24 cellular contexts compared by ENCODE assay signal in genomic region chr20:34260208-34260942, GRCh38. TPM values are rescaled to one million over a fixed set of nuclear protein-coding genes. Genes with fewer than 3 reads are reported as not detected.
DNase-seq lines count a peak whose midpoint lies in the region; ATAC-seq, FAIRE-seq and TF ChIP-seq lines count a peak whose summit lies in the region.
"Had no signal": no experiment of that assay in that cellular context is flagged by ENCODE, and none has a peak within 500 bp of the region (broad histone marks: within the 10 kb centered on the region; RNA-seq: fewer than 3 reads in every experiment).

No MANE protein-coding gene starts in this region.

- H3K27ac Mint-ChIP-seq in dendritic cell treated with granulocyte-macrophage colony-stimulating factor and Interleukin-4, amounts not matched to agents 40 ng/mL and 50 ng/mL, for 4 days, result peak overlapping the region; percentile 1
- H3K27ac Mint-ChIP-seq: CD4-positive, alpha-beta T cell had no signal

- H3K9me3 Mint-ChIP-seq in dendritic cell treated with granulocyte-macrophage colony-stimulating factor and Interleukin-4, amounts not matched to agents 40 ng/mL and 50 ng/mL, for 4 days, result no peaks in the 10 kb centered on the region
- H3K9me3 Mint-ChIP-seq: CD4-positive, alpha-beta T cell had no signal

- H3K36me3 Mint-ChIP-seq in dendritic cell treated with granulocyte-macrophage colony-stimulating factor and Interleukin-4, amounts not matched to agents 40 ng/mL and 50 ng/mL, for 4 days (ENCODE audit: low read depth), result no peaks in the 10 kb centered on the region

- H3K27me3 Mint-ChIP-seq in dendritic cell treated with granulocyte-macrophage colony-stimulating factor and Interleukin-4, amounts not matched to agents 40 ng/mL and 50 ng/mL, for 4 days, result no peaks in the 10 kb centered on the region
- H3K27me3 Mint-ChIP-seq: CD4-positive, alpha-beta T cell had no signal

- 95% methylated on average over 5 of the region's 5 CpGs for WGBS in HepG2 (ENCODE audit: low lambda C conversion rate)
- WGBS in right lobe of liver (ENCODE audit: insufficient coverage, low coverage, low lambda C conversion rate, missing lambda C conversion rate), result 85% methylated on average over 4 of the region's 5 CpGs

- no peak overlapping the region for H3K9ac ChIP-seq in HepG2 (ENCODE audit: insufficient read depth, low read depth, low read length)
- H3K9ac ChIP-seq: GM23248 had no signal

- H3K4me3 ChIP-seq in HepG2 (replicated peaks in 1 of 3; ENCODE audit: insufficient read depth in 1 of 3, low read depth in 2 of 3, low read length in 3 of 3) (no peak overlapping the region), right lobe of liver (no peak overlapping the region)
- H3K4me3 ChIP-seq: GM23248, Peyer's patch had no signal

- no peaks in the 10 kb centered on the region for H4K20me1 ChIP-seq in HepG2 (ENCODE audit: insufficient read depth, low read length)

- POLR2A ChIA-PET in HepG2 (lab: Yijun Ruan, JAX) (interaction anchor here (0.5 kb wide), 1 partner anchor 10 kb away, joined by 3 read pairs; no protein-coding TSS in a partner anchor), RWPE1 (lab: Yijun Ruan, JAX; ENCODE audit: low non-redundant PET) (no interaction called here)

- TF ChIP-seq EP300 in HepG2 (IDR thresholded peaks at IDR 0.05; ENCODE audit: low read depth in 2 of 2, low read length in 2 of 2) (no peak), HepG2 (CRISPR knock-in tag; IDR thresholded peaks at IDR 0.05; ENCODE audit: borderline replicate concordance) (no peak)

- in situ Hi-C loops in HepG2 (cut with HindIII; ENCODE audit: extremely low pct_ligation_motif_present, low pct_unique_long_range_greater_than_20kb), result no loop called here

- no peak for FAIRE-seq in HepG2 (lab: Jason Lieb, UNC)

- H3K4me2 ChIP-seq in HepG2 (ENCODE audit: low read depth, low read length), result no peak overlapping the region

- intact Hi-C loops in HepG2 (cut with micrococcal nuclease; ENCODE audit: unreplicated experiment), result no loop called here
- intact Hi-C loops in right lobe of liver (cut with DNase I), result no loop called here
- intact Hi-C loops in dendritic cell treated with granulocyte-macrophage colony-stimulating factor and Interleukin-4, amounts not matched to agents 40 ng/mL and 50 ng/mL, for 4 days (cut with micrococcal nuclease), result no loop called here

- DNase-seq in HepG2 (ENCODE audit: low spot score) (no peak), right lobe of liver (no peak), mesenteric fat pad (ENCODE audit: low spot score) (peak; percentile 74), RWPE1 (ENCODE audit: low spot score) (no peak), DMS53 treated with DMSO at 0.1 percent for 48 hours (lab: John Stamatoyannopoulos, UW; ENCODE audit: unreplicated experiment) (no peak), SK-N-DZ (ENCODE audit: low spot score) (no peak)
- no peak for DNase-seq in activated CD4-positive, alpha-beta T cell treated with anti-CD3 and anti-CD28 coated beads, Interleukin-2, amount 50 U/mL, for 1 hour
- DNase-seq: 8988T; CD4-positive, alpha-beta T cell; GDM1; GM23248; KBM-7; NCI-H1105; NCI-H1694; NCI-H2081 treated with DMSO at 0.1 percent for 48 hours; NCI-H510A; NCI-H748 treated with DMSO at 0.1 percent for 48 hours; NK-92 treated with Interleukin-12 subunit alpha and Interleukin-12 subunit beta, amount 100 ng/mL, for 24 hours; Peyer's patch; Right ventricle myocardium superior had no signal

- no TSS peak for BruUV-seq in HepG2 (replicated peaks; lab: Mats Ljungman, UMichigan)

- ATAC-seq in HepG2 (no peak), right lobe of liver (no peak)

- no peak overlapping the region for H3K4me3 Mint-ChIP-seq in dendritic cell treated with granulocyte-macrophage colony-stimulating factor and Interleukin-4, amounts not matched to agents 40 ng/mL and 50 ng/mL, for 4 days
- H3K4me3 Mint-ChIP-seq: CD4-positive, alpha-beta T cell had no signal

- H3K79me2 ChIP-seq in HepG2 (ENCODE audit: insufficient read depth, low read length), result no peaks in the 10 kb centered on the region

- TF ChIP-seq POLR2A in HepG2 (IDR thresholded peaks at IDR 0.05; ENCODE audit: insufficient read depth in 1 of 2, low read depth in 2 of 2, low read length in 2 of 2) (no peak), right lobe of liver (IDR thresholded peaks at IDR 0.05) (no peak)

- no peaks in the 10 kb centered on the region for H3K36me3 ChIP-seq in HepG2 (replicated peaks in 1 of 2; ENCODE audit: control insufficient read depth in 1 of 2, insufficient read depth in 2 of 2, low read length in 2 of 2)
- no peaks in the 10 kb centered on the region for H3K36me3 ChIP-seq in right lobe of liver
- H3K36me3 ChIP-seq: Peyer's patch had no signal

- H2AFZ ChIP-seq in HepG2 (ENCODE audit: low read length), result no peak overlapping the region
- H2AFZ ChIP-seq: GM23248 had no signal

- CTCF ChIA-PET in HepG2 (lab: Yijun Ruan, JAX; ENCODE audit: low intra/inter-chr PET ratio, low total read pairs) (no interaction called here), RWPE1 (lab: Yijun Ruan, JAX) (interaction anchor here (0.6 kb wide), 1 partner anchor 39 kb away, joined by 3 read pairs; no protein-coding TSS in a partner anchor)

- no peak overlapping the region for H3K27ac ChIP-seq in HepG2 (ENCODE audit: extremely low read length, insufficient read depth, low read length)
- no peak overlapping the region for H3K27ac ChIP-seq in right lobe of liver
- H3K27ac ChIP-seq in RWPE1, result no peak overlapping the region
- H3K27ac ChIP-seq: GM23248, Peyer's patch had no signal

- peaks cover 25% of the 10 kb centered on the region for H3K4me1 Mint-ChIP-seq in dendritic cell treated with granulocyte-macrophage colony-stimulating factor and Interleukin-4, amounts not matched to agents 40 ng/mL and 50 ng/mL, for 4 days (ENCODE audit: low read depth)

- H3K4me1 ChIP-seq in HepG2 (ENCODE audit: insufficient read depth, low read length) (peaks cover 23% of the 10 kb centered on the region), right lobe of liver (peaks cover 0 to 16% (median 4%) of the 10 kb centered on the region in 4 donors)

- no peak for TF ChIP-seq CTCF in HepG2 (CRISPR knock-in tag; IDR thresholded peaks at IDR 0.05)
- TF ChIP-seq CTCF in right lobe of liver (IDR thresholded peaks at IDR 0.05), result no peak
- no peak for TF ChIP-seq CTCF in RWPE1 (conservative IDR thresholded peaks at IDR 0.05; ENCODE audit: low read depth)

- H3K27me3 ChIP-seq in HepG2 (ENCODE audit: control insufficient read depth in 1 of 2, insufficient read depth in 2 of 2, low read length in 2 of 2) (no peaks in the 10 kb centered on the region), right lobe of liver (no peaks in the 10 kb centered on the region)
- H3K27me3 ChIP-seq: Peyer's patch had no signal

- TF ChIP-seq RAD21 in HepG2 (CRISPR knock-in tag; IDR thresholded peaks at IDR 0.05), result no peak

- no peaks in the 10 kb centered on the region for H3K9me3 ChIP-seq in HepG2 (ENCODE audit: low read length)
- no peaks in the 10 kb centered on the region for H3K9me3 ChIP-seq in right lobe of liver
- H3K9me3 ChIP-seq: Caco-2, Peyer's patch had no signal

RNA-seq across cellular contexts. Expression of gene ASIP, which starts 19.2 kb away (rescaled TPM):
- not detected in 2 replicates for total RNA-seq in HepG2 (2016; rRNA removed; fragmentation: Illumina TruSeq; extraction: Trizol)
- not detected in 2 replicates for total RNA-seq in HepG2 (2016; cell fraction: cytosol; rRNA removed; fragmentation: Illumina TruSeq; extraction: Trizol; ENCODE audit: low read depth)
- total RNA-seq in HepG2 (2016; cell fraction: insoluble cytoplasmic fraction; rRNA removed; fragmentation: Illumina TruSeq; extraction: Trizol), result not detected in 2 replicates
- not detected in 2 replicates for total RNA-seq in HepG2 (2016; cell fraction: membrane; rRNA removed; fragmentation: Illumina TruSeq; extraction: Trizol)
- not detected in 2 replicates for total RNA-seq in HepG2 (2016; cell fraction: nucleus; rRNA removed; fragmentation: Illumina TruSeq; extraction: Trizol)
- polyA plus RNA-seq in HepG2 (2011; rRNA removed), result not detected in 2 replicates
- not detected in 2 replicates for polyA plus RNA-seq in HepG2 (2011; cell fraction: cytosol; rRNA removed)
- polyA plus RNA-seq in HepG2 (2011; cell fraction: nucleus; rRNA removed), result not detected in 2 replicates
- polyA plus RNA-seq in HepG2 (2012), result not detected in 2 replicates
- not detected in 2 replicates for polyA plus RNA-seq in HepG2 (2016; cell fraction: cytosol; fragmentation: Illumina TruSeq; extraction: Trizol; ENCODE audit: low read depth)
- polyA plus RNA-seq in HepG2 (2016; cell fraction: insoluble cytoplasmic fraction; fragmentation: Illumina TruSeq; extraction: Trizol; ENCODE audit: low read depth), result not detected in 2 replicates
- polyA plus RNA-seq in HepG2 (2016; cell fraction: membrane; fragmentation: Illumina TruSeq; extraction: Trizol; ENCODE audit: low read depth), result 0.39 TPM in 1 of 2 replicates, not detected in the other
- polyA plus RNA-seq in HepG2 (2016; cell fraction: nucleus; fragmentation: Illumina TruSeq; extraction: Trizol; ENCODE audit: insufficient read depth, low read depth), result not detected in 2 replicates
- polyA minus RNA-seq in HepG2 (2011; rRNA and poly(A)+ RNA removed; ENCODE audit: low replicate concordance), result not detected in 2 replicates
- not detected in 2 replicates for polyA minus RNA-seq in HepG2 (2011; cell fraction: cytosol; rRNA and poly(A)+ RNA removed)
- polyA minus RNA-seq in HepG2 (2011; cell fraction: nucleus; rRNA and poly(A)+ RNA removed), result not detected in 2 replicates
- total RNA-seq in right lobe of liver, result under 1 TPM in 1 of 6 experiments, not detected in 5; 0.42 TPM
- total RNA-seq in mesenteric fat pad, result not detected
- not detected in 2 replicates for polyA plus RNA-seq in SK-N-DZ (2014; cell fraction: cytosol; rRNA removed)
- polyA plus RNA-seq in SK-N-DZ (2014; cell fraction: nucleus; rRNA removed), result not detected in 2 replicates
- total RNA-seq: Caco-2; CD4-positive, alpha-beta T cell; Daoy; GM23248; Peyer's patch had no signal
- polyA plus RNA-seq: BJ, GM23248 had no signal

RNA-seq across cellular contexts. Expression of gene AHCY, which starts 42.8 kb away (rescaled TPM):
- total RNA-seq in HepG2 (2016; rRNA removed; fragmentation: Illumina TruSeq; extraction: Trizol) (407 and 447 TPM in 2 replicates), right lobe of liver (100 to 1,000 TPM in 5 of 6 experiments, 10 to 100 TPM in 1; 66.5 to 142 (median 111) TPM), mesenteric fat pad (56.8 TPM)
- total RNA-seq in HepG2 (2016; cell fraction: cytosol; rRNA removed; fragmentation: Illumina TruSeq; extraction: Trizol; ENCODE audit: low read depth), result 184 and 192 TPM in 2 replicates
- 393 and 407 TPM in 2 replicates for total RNA-seq in HepG2 (2016; cell fraction: insoluble cytoplasmic fraction; rRNA removed; fragmentation: Illumina TruSeq; extraction: Trizol)
- 419 and 431 TPM in 2 replicates for total RNA-seq in HepG2 (2016; cell fraction: membrane; rRNA removed; fragmentation: Illumina TruSeq; extraction: Trizol)
- 242 and 265 TPM in 2 replicates for total RNA-seq in HepG2 (2016; cell fraction: nucleus; rRNA removed; fragmentation: Illumina TruSeq; extraction: Trizol)
- 419 and 492 TPM in 2 replicates for polyA plus RNA-seq in HepG2 (2011; rRNA removed)
- 522 and 613 TPM in 2 replicates for polyA plus RNA-seq in HepG2 (2011; cell fraction: cytosol; rRNA removed)
- 339 and 378 TPM in 2 replicates for polyA plus RNA-seq in HepG2 (2011; cell fraction: nucleus; rRNA removed)
- 339 and 364 TPM in 2 replicates for polyA plus RNA-seq in HepG2 (2012)
- 232 and 234 TPM in 2 replicates for polyA plus RNA-seq in HepG2 (2016; cell fraction: cytosol; fragmentation: Illumina TruSeq; extraction: Trizol; ENCODE audit: low read depth)
- polyA plus RNA-seq in HepG2 (2016; cell fraction: insoluble cytoplasmic fraction; fragmentation: Illumina TruSeq; extraction: Trizol; ENCODE audit: low read depth), result 393 and 446 TPM in 2 replicates
- polyA plus RNA-seq in HepG2 (2016; cell fraction: membrane; fragmentation: Illumina TruSeq; extraction: Trizol; ENCODE audit: low read depth), result 384 and 399 TPM in 2 replicates
- 372 and 382 TPM in 2 replicates for polyA plus RNA-seq in HepG2 (2016; cell fraction: nucleus; fragmentation: Illumina TruSeq; extraction: Trizol; ENCODE audit: insufficient read depth, low read depth)
- polyA minus RNA-seq in HepG2 (2011; rRNA and poly(A)+ RNA removed; ENCODE audit: low replicate concordance), result 730 and 1,221 TPM in 2 replicates
- 306 and 309 TPM in 2 replicates for polyA minus RNA-seq in HepG2 (2011; cell fraction: cytosol; rRNA and poly(A)+ RNA removed)
- 166 and 188 TPM in 2 replicates for polyA minus RNA-seq in HepG2 (2011; cell fraction: nucleus; rRNA and poly(A)+ RNA removed)
- 369 and 395 TPM in 2 replicates for polyA plus RNA-seq in SK-N-DZ (2014; cell fraction: cytosol; rRNA removed)
- 201 and 232 TPM in 2 replicates for polyA plus RNA-seq in SK-N-DZ (2014; cell fraction: nucleus; rRNA removed)
